In the genomic region with DNA sequence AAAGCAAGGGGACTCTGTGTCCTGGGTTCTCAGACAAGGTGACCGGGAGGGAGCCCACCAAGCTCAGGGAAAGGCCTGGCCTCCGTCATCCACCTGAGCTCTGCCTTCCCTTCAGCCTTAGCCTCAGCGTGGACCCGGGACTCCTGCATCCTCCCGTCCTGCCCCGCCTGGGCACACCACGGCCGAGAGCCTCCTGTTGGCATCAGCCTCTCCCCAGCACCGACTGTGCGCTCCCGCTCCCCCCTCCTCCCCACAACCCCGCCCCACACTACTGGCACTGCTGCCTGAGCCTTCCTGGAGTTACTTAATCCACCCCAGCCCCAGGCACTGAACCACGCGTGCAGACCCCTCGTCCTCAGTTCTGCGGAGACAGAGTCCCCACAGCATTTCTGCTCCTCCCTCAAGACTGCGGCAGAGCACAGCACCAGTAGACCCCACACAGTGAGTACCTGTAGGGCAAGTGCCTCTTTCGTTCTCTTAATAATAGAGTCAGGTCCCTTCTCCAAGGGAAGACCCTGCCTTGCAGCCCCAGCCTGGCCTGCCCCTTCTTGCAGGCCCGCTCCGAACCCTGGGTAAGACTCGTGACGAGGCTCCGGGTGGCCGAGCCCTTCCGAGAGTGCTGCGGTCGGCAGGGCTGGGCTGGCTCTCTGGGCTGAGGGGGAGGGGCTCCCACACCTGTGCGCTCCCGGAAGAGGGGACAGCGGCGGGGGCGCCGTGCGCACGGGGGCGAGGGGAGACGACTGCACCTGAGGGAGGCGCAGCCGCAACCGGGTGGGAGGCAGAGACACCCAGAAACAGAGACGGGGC, we compare ENCODE assay signal across 1 cellular context.
TF ChIP-seq lines count a peak whose summit lies in the region.

A gene with protein sequence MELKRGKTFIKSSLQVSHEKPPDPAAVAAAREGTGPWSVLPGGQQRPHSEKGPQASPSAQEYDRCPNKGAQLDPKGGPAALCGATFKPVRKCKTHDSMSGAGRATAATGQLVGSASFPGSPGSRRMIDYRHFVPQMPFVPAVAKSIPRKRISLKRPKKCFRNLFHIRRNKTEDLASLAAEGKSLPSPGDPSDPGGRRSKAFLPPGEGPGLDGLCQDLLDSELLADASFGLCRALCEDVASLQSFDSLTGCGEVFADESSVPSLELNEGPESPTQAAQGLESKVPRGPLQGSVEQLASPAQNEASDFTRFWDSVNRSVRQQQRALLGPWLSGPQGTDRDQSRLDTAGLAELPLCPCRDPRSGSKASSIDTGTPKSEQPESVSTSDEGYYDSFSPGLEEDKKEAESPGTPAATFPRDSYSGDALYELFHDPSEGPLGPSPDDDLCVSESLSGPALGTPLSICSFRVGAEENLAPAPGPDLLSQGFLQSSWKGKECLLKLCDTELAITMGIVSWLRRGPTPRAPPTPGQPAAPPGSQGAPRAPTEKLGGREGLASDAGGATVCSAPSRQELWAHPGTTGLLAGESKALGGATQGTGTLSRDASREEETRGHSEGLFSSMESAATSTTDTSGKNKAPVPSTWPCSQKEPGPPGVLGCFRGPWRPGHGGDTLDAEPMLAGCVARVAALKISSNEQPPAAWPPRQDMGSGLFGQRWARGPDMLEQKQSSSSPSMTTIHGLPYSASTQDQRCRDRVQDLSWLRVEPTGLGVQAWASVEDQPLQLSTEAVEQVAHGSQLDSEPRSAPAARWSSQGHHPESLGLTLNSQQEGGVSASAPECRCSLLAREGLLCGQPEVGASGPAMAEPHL (plus strand): TSS at position 307 of the 807 bp plus-strand sequence. CDS start 6,533 bp downstream, outside the sequence.

TF ChIP-seq in H1, 55 proteins besides CTCF, POLR2A, EP300 and RAD21 (continued from another document):
- TF ChIP-seq TEAD4 (IDR thresholded peaks at IDR 0.05; ENCODE audit: low read depth, low read length) (no peak), KDM4A (IDR thresholded peaks at IDR 0.05; ENCODE audit: low read depth, low read length, severe bottlenecking) (peak; percentile 68), RNF2 (IDR thresholded peaks at IDR 0.05; ENCODE audit: borderline replicate concordance, low read depth, low read length, missing control alignments, poor library complexity, severe bottlenecking) (no peak), CBX5 (IDR thresholded peaks at IDR 0.05; ENCODE audit: low read depth, low read length) (no peak), TAF7 (optimal IDR thresholded peaks at IDR 0.05; ENCODE audit: borderline replicate concordance, low read depth, low read length) (no peak), GABPA (IDR thresholded peaks at IDR 0.05; ENCODE audit: borderline replicate concordance, insufficient read depth, low read length) (no peak), TAF1 (IDR thresholded peaks at IDR 0.05; ENCODE audit: low read depth, low read length) (0 out of 2 replicates have a peak, but pooled peaks have one; percentile 14), RBBP5 (IDR thresholded peaks at IDR 0.05; ENCODE audit: borderline replicate concordance, low read depth, low read length) (0 out of 2 replicates have a peak, but pooled peaks have one; percentile 71), PHF8 (conservative IDR thresholded peaks at IDR 0.05; ENCODE audit: low read depth, low read length) (0 out of 2 replicates have a peak, but pooled peaks have one; percentile 21), CBX8 (IDR thresholded peaks at IDR 0.05; ENCODE audit: borderline replicate concordance, low read depth, low read length) (no peak), CHD2 (IDR thresholded peaks at IDR 0.05; ENCODE audit: low read length) (no peak), SIN3A (conservative IDR thresholded peaks at IDR 0.05 in 1 of 2, IDR thresholded peaks at IDR 0.05 in 1 of 2; ENCODE audit: low read depth in 1 of 2, low read length in 2 of 2) (no peak), CEBPB (IDR thresholded peaks at IDR 0.05; ENCODE audit: low read depth, low read length) (no peak), BRCA1 (IDR thresholded peaks at IDR 0.05; ENCODE audit: low read depth, low read length) (no peak), CTBP2 (IDR thresholded peaks at IDR 0.05; ENCODE audit: borderline replicate concordance, insufficient read depth, insufficient read length, low read length) (no peak), GTF2F1 (IDR thresholded peaks at IDR 0.05; ENCODE audit: borderline replicate concordance, low read depth, low read length) (no peak), JUN (IDR thresholded peaks at IDR 0.05; ENCODE audit: low read depth, low read length) (no peak), TCF12 (IDR thresholded peaks at IDR 0.05; ENCODE audit: low read depth, low read length) (0 out of 2 replicates have a peak, but pooled peaks have one; percentile 14)
- TF ChIP-seq, protein P1, sequence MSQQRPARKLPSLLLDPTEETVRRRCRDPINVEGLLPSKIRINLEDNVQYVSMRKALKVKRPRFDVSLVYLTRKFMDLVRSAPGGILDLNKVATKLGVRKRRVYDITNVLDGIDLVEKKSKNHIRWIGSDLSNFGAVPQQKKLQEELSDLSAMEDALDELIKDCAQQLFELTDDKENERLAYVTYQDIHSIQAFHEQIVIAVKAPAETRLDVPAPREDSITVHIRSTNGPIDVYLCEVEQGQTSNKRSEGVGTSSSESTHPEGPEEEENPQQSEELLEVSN (IDR thresholded peaks at IDR 0.05): no peak
- TF ChIP-seq, protein P2, sequence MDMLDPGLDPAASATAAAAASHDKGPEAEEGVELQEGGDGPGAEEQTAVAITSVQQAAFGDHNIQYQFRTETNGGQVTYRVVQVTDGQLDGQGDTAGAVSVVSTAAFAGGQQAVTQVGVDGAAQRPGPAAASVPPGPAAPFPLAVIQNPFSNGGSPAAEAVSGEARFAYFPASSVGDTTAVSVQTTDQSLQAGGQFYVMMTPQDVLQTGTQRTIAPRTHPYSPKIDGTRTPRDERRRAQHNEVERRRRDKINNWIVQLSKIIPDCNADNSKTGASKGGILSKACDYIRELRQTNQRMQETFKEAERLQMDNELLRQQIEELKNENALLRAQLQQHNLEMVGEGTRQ (IDR thresholded peaks at IDR 0.05; ENCODE audit: low read length): no peak
- TF ChIP-seq, protein P3, sequence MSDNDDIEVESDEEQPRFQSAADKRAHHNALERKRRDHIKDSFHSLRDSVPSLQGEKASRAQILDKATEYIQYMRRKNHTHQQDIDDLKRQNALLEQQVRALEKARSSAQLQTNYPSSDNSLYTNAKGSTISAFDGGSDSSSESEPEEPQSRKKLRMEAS (IDR thresholded peaks at IDR 0.05): 0 out of 2 replicates have a peak, but pooled peaks have one; percentile 7
- TF ChIP-seq, protein P4, sequence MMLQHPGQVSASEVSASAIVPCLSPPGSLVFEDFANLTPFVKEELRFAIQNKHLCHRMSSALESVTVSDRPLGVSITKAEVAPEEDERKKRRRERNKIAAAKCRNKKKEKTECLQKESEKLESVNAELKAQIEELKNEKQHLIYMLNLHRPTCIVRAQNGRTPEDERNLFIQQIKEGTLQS (IDR thresholded peaks at IDR 0.05; ENCODE audit: insufficient read depth, low read depth, low read length): no peak
- TF ChIP-seq, protein P5, sequence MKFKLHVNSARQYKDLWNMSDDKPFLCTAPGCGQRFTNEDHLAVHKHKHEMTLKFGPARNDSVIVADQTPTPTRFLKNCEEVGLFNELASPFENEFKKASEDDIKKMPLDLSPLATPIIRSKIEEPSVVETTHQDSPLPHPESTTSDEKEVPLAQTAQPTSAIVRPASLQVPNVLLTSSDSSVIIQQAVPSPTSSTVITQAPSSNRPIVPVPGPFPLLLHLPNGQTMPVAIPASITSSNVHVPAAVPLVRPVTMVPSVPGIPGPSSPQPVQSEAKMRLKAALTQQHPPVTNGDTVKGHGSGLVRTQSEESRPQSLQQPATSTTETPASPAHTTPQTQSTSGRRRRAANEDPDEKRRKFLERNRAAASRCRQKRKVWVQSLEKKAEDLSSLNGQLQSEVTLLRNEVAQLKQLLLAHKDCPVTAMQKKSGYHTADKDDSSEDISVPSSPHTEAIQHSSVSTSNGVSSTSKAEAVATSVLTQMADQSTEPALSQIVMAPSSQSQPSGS (IDR thresholded peaks at IDR 0.05; ENCODE audit: low read length): no peak
